In the genomic region with DNA sequence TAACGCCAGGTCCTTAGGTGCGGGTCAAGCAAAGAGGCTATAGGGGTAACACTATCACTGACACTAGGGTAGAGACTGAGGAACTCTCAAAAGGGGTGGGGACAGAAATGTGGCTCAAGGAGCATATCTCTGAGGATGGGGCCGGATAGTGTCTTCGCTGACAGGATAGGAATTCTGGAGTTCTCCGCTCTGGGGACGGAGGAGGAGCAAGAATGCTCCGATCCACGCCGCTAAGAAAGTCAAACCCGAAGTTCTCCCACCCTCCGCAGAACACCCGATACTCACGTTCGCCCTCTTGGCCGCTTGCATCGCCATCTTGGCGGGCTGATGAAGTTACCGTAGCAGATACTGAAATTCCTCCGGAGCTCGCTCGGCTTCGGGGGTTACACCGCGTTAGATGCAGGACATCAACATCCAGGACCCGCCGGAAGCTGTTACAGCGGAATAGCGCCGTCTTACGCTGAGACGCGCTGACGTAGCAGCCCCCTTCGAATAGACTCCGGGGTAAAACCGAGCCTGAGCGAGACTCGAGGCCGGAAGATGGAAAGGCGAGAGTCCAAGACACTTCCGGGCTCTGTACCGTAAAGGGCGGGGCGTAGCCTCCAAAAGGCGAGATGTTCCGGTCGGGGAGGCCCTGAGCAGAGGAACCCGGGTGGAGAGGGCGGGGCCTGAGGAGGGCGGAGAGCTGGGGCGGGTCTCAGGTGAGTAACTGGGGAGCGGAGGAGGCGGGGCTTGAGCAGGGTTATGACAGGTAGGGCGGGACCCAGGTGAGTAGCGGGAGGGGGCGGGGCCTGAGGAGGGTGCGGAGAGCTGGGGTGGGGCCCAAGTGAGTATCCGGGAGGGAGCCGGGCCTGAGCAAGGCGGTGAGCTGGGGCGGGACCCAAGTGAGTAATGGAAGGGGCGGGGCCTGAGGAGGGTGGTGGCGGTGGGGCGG, we compare ENCODE assay signal across 1 cellular context.
TF ChIP-seq lines count a peak whose summit lies in the region.

A gene with protein sequence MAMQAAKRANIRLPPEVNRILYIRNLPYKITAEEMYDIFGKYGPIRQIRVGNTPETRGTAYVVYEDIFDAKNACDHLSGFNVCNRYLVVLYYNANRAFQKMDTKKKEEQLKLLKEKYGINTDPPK (minus strand): TSS at position 412 of the 934 bp plus-strand sequence. CDS start 97 bp downstream, at position 315.

TF ChIP-seq in K562, 482 proteins besides CTCF, POLR2A, EP300 and RAD21 (continued from another document and continues in another):
- TF ChIP-seq, protein P1, sequence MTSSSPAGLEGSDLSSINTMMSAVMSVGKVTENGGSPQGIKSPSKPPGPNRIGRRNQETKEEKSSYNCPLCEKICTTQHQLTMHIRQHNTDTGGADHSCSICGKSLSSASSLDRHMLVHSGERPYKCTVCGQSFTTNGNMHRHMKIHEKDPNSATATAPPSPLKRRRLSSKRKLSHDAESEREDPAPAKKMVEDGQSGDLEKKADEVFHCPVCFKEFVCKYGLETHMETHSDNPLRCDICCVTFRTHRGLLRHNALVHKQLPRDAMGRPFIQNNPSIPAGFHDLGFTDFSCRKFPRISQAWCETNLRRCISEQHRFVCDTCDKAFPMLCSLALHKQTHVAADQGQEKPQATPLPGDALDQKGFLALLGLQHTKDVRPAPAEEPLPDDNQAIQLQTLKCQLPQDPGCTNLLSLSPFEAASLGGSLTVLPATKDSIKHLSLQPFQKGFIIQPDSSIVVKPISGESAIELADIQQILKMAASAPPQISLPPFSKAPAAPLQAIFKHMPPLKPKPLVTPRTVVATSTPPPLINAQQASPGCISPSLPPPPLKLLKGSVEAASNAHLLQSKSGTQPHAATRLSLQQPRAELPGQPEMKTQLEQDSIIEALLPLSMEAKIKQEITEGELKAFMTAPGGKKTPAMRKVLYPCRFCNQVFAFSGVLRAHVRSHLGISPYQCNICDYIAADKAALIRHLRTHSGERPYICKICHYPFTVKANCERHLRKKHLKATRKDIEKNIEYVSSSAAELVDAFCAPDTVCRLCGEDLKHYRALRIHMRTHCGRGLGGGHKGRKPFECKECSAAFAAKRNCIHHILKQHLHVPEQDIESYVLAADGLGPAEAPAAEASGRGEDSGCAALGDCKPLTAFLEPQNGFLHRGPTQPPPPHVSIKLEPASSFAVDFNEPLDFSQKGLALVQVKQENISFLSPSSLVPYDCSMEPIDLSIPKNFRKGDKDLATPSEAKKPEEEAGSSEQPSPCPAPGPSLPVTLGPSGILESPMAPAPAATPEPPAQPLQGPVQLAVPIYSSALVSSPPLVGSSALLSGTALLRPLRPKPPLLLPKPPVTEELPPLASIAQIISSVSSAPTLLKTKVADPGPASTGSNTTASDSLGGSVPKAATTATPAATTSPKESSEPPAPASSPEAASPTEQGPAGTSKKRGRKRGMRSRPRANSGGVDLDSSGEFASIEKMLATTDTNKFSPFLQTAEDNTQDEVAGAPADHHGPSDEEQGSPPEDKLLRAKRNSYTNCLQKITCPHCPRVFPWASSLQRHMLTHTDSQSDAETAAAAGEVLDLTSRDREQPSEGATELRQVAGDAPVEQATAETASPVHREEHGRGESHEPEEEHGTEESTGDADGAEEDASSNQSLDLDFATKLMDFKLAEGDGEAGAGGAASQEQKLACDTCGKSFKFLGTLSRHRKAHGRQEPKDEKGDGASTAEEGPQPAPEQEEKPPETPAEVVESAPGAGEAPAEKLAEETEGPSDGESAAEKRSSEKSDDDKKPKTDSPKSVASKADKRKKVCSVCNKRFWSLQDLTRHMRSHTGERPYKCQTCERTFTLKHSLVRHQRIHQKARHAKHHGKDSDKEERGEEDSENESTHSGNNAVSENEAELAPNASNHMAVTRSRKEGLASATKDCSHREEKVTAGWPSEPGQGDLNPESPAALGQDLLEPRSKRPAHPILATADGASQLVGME (CRISPR knock-in tag; IDR thresholded peaks at IDR 0.05): 0 out of 2 replicates have a peak, but pooled peaks have one; percentile 73
- TF ChIP-seq, protein P2, sequence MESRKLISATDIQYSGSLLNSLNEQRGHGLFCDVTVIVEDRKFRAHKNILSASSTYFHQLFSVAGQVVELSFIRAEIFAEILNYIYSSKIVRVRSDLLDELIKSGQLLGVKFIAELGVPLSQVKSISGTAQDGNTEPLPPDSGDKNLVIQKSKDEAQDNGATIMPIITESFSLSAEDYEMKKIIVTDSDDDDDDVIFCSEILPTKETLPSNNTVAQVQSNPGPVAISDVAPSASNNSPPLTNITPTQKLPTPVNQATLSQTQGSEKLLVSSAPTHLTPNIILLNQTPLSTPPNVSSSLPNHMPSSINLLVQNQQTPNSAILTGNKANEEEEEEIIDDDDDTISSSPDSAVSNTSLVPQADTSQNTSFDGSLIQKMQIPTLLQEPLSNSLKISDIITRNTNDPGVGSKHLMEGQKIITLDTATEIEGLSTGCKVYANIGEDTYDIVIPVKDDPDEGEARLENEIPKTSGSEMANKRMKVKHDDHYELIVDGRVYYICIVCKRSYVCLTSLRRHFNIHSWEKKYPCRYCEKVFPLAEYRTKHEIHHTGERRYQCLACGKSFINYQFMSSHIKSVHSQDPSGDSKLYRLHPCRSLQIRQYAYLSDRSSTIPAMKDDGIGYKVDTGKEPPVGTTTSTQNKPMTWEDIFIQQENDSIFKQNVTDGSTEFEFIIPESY (CRISPR knock-in tag; IDR thresholded peaks at IDR 0.05): peak; percentile 76
- peak; percentile 94 for TF ChIP-seq ELF2 (CRISPR knock-in tag; IDR thresholded peaks at IDR 0.05)
- TF ChIP-seq, protein P3, sequence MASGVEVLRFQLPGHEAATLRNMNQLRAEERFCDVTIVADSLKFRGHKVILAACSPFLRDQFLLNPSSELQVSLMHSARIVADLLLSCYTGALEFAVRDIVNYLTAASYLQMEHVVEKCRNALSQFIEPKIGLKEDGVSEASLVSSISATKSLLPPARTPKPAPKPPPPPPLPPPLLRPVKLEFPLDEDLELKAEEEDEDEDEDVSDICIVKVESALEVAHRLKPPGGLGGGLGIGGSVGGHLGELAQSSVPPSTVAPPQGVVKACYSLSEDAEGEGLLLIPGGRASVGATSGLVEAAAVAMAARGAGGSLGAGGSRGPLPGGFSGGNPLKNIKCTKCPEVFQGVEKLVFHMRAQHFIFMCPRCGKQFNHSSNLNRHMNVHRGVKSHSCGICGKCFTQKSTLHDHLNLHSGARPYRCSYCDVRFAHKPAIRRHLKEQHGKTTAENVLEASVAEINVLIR (CRISPR knock-in tag; IDR thresholded peaks at IDR 0.05): peak; percentile 97
- TF ChIP-seq LCOR (CRISPR knock-in tag; IDR thresholded peaks at IDR 0.05): peak; percentile 92
- peak; percentile 93 for TF ChIP-seq NEUROD1 (IDR thresholded peaks at IDR 0.05; ENCODE audit: borderline replicate concordance, low read depth, low read length, partially characterized antibody)
- TF ChIP-seq ASH1L (IDR thresholded peaks at IDR 0.05; ENCODE audit: borderline replicate concordance, low read depth, partially characterized antibody): peak; percentile 68
- peak; percentile 90 for TF ChIP-seq POLR2G (IDR thresholded peaks at IDR 0.05; ENCODE audit: low read depth, low read length)
- peak; percentile 34; the same call in 1 of the 2 replicates for TF ChIP-seq ZNF175 (CRISPR knock-in tag; IDR thresholded peaks at IDR 0.05; ENCODE audit: low read depth)
- peak; percentile 93 for TF ChIP-seq RBFOX2 (IDR thresholded peaks at IDR 0.05; ENCODE audit: low read depth, low read length)
- TF ChIP-seq BRF1 (IDR thresholded peaks at IDR 0.05; ENCODE audit: borderline replicate concordance, extremely low read depth, insufficient read length): no peak
- TF ChIP-seq DIDO1 (tag; IDR thresholded peaks at IDR 0.05; ENCODE audit: low read depth): peak; percentile 94
- peak; percentile 89 for TF ChIP-seq POLR2AphosphoS5 (IDR thresholded peaks at IDR 0.05; ENCODE audit: control insufficient read depth, insufficient read depth, low read depth, low read length)
- TF ChIP-seq HDAC2 (IDR thresholded peaks at IDR 0.05): peak; percentile 85
- no peak for TF ChIP-seq BRCA1 (IDR thresholded peaks at IDR 0.05)
- no peak for TF ChIP-seq BRCA1 (CRISPR knock-in tag; IDR thresholded peaks at IDR 0.05)
- TF ChIP-seq RBM39 (optimal IDR thresholded peaks at IDR 0.05; ENCODE audit: low read depth, low read length): no peak
- TF ChIP-seq, protein P4, sequence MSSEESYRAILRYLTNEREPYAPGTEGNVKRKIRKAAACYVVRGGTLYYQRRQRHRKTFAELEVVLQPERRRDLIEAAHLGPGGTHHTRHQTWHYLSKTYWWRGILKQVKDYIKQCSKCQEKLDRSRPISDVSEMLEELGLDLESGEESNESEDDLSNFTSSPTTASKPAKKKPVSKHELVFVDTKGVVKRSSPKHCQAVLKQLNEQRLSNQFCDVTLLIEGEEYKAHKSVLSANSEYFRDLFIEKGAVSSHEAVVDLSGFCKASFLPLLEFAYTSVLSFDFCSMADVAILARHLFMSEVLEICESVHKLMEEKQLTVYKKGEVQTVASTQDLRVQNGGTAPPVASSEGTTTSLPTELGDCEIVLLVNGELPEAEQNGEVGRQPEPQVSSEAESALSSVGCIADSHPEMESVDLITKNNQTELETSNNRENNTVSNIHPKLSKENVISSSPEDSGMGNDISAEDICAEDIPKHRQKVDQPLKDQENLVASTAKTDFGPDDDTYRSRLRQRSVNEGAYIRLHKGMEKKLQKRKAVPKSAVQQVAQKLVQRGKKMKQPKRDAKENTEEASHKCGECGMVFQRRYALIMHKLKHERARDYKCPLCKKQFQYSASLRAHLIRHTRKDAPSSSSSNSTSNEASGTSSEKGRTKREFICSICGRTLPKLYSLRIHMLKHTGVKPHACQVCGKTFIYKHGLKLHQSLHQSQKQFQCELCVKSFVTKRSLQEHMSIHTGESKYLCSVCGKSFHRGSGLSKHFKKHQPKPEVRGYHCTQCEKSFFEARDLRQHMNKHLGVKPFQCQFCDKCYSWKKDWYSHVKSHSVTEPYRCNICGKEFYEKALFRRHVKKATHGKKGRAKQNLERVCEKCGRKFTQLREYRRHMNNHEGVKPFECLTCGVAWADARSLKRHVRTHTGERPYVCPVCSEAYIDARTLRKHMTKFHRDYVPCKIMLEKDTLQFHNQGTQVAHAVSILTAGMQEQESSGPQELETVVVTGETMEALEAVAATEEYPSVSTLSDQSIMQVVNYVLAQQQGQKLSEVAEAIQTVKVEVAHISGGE (CRISPR knock-in tag; IDR thresholded peaks at IDR 0.05): peak; percentile 96 to 100 (median 99)
- peak; percentile 37; the same call in 1 of the 2 replicates for TF ChIP-seq RFX5 (IDR thresholded peaks at IDR 0.05; ENCODE audit: low read depth, low read length)
- peak; percentile 74 for TF ChIP-seq ZSCAN29 (IDR thresholded peaks at IDR 0.05)
- TF ChIP-seq SUPT5H (IDR thresholded peaks at IDR 0.05): peak; percentile 93
- peak; percentile 52; the same call in 1 of the 2 replicates for TF ChIP-seq ZNF263 (CRISPR knock-in tag; IDR thresholded peaks at IDR 0.05; ENCODE audit: borderline replicate concordance)
- peak; percentile 93 for TF ChIP-seq NR2C2 (CRISPR knock-in tag; IDR thresholded peaks at IDR 0.05)
- TF ChIP-seq NR2C2 (tag; IDR thresholded peaks at IDR 0.05): peak; percentile 99
- peak; percentile 48; the same call in 1 of the 2 replicates for TF ChIP-seq GATAD2B (IDR thresholded peaks at IDR 0.05; ENCODE audit: borderline replicate concordance)
- TF ChIP-seq ZEB2 (IDR thresholded peaks at IDR 0.05): peak; percentile 98
- TF ChIP-seq, protein P5, sequence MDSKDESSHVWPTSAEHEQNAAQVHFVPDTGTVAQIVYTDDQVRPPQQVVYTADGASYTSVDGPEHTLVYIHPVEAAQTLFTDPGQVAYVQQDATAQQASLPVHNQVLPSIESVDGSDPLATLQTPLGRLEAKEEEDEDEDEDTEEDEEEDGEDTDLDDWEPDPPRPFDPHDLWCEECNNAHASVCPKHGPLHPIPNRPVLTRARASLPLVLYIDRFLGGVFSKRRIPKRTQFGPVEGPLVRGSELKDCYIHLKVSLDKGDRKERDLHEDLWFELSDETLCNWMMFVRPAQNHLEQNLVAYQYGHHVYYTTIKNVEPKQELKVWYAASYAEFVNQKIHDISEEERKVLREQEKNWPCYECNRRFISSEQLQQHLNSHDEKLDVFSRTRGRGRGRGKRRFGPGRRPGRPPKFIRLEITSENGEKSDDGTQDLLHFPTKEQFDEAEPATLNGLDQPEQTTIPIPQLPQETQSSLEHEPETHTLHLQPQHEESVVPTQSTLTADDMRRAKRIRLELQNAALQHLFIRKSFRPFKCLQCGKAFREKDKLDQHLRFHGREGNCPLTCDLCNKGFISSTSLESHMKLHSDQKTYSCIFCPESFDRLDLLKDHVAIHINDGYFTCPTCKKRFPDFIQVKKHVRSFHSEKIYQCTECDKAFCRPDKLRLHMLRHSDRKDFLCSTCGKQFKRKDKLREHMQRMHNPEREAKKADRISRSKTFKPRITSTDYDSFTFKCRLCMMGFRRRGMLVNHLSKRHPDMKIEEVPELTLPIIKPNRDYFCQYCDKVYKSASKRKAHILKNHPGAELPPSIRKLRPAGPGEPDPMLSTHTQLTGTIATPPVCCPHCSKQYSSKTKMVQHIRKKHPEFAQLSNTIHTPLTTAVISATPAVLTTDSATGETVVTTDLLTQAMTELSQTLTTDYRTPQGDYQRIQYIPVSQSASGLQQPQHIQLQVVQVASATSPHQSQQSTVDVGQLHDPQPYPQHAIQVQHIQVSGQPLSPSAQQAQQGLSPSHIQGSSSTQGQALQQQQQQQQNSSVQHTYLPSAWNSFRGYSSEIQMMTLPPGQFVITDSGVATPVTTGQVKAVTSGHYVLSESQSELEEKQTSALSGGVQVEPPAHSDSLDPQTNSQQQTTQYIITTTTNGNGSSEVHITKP (IDR thresholded peaks at IDR 0.05; ENCODE audit: partially characterized antibody): peak; percentile 53
- TF ChIP-seq, protein P6, sequence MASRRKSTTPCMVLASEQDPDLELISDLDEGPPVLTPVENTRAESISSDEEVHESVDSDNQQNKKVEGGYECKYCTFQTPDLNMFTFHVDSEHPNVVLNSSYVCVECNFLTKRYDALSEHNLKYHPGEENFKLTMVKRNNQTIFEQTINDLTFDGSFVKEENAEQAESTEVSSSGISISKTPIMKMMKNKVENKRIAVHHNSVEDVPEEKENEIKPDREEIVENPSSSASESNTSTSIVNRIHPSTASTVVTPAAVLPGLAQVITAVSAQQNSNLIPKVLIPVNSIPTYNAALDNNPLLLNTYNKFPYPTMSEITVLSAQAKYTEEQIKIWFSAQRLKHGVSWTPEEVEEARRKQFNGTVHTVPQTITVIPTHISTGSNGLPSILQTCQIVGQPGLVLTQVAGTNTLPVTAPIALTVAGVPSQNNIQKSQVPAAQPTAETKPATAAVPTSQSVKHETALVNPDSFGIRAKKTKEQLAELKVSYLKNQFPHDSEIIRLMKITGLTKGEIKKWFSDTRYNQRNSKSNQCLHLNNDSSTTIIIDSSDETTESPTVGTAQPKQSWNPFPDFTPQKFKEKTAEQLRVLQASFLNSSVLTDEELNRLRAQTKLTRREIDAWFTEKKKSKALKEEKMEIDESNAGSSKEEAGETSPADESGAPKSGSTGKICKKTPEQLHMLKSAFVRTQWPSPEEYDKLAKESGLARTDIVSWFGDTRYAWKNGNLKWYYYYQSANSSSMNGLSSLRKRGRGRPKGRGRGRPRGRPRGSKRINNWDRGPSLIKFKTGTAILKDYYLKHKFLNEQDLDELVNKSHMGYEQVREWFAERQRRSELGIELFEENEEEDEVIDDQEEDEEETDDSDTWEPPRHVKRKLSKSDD (conservative IDR thresholded peaks at IDR 0.05; ENCODE audit: low read length): peak; percentile 78; the same call in 1 of the 2 replicates
- peak; percentile 54 for TF ChIP-seq ZNF384 (IDR thresholded peaks at IDR 0.05; ENCODE audit: low read depth, low read length)
- 0 out of 2 replicates have a peak, but pooled peaks have one; percentile 61 for TF ChIP-seq HDAC8 (tag; IDR thresholded peaks at IDR 0.05)
- peak; percentile 36 for TF ChIP-seq CCNT2 (IDR thresholded peaks at IDR 0.05; ENCODE audit: borderline replicate concordance, extremely low read depth, insufficient read length, low read depth, low read length)
- 0 out of 2 replicates have a peak, but pooled peaks have one; percentile 55 for TF ChIP-seq HNRNPUL1 (IDR thresholded peaks at IDR 0.05; ENCODE audit: low read length)
- peak; percentile 70; the same call in 1 of the 2 replicates for TF ChIP-seq ZNF431 (CRISPR knock-in tag; IDR thresholded peaks at IDR 0.05)
- TF ChIP-seq MCM5 (IDR thresholded peaks at IDR 0.05; ENCODE audit: low read depth): no peak
